24 cellular contexts compared by ENCODE assay signal in the genomic region with DNA sequence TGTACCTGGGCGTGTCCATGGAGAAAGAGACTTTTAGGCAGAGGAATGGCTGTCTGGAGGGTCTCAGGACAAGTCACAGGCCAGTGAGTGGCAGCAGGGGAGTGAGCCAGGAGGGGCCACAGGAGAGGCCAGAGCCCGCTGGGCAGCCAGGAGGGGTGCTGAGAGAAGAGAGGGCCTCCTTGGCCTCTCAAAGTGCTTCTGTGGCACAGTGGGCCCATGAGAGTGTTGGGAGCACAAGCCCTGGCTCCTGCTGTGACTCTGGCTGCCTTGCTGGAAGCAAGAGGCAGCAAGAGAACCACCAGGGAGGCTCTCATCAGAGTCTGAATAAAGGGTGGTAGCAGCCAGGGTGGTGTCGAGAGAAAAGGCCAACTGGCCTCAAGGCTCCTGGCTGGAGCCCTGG.
DNase-seq lines count a peak whose midpoint lies in the region; ATAC-seq and TF ChIP-seq lines count a peak whose summit lies in the region.
"Had no signal": no experiment of that assay in that cellular context is flagged by ENCODE, and none has a peak within 500 bp of the region (broad histone marks: within the 10 kb centered on the region; RNA-seq: fewer than 3 reads in every experiment).

No MANE protein-coding gene starts in this region.

- no peak for TF ChIP-seq CTCF in activated CD8-positive, alpha-beta T cell treated with anti-CD3 and anti-CD28 coated beads for 36 hours (IDR thresholded peaks at IDR 0.05)
- TF ChIP-seq CTCF in CD4-positive, alpha-beta T cell (IDR thresholded peaks at IDR 0.05), result no peak
- TF ChIP-seq CTCF in RWPE1 (conservative IDR thresholded peaks at IDR 0.05; ENCODE audit: low read depth), result no peak
- TF ChIP-seq CTCF in MCF 10A (IDR thresholded peaks at IDR 0.05; ENCODE audit: unreplicated experiment), result no peak
- TF ChIP-seq CTCF in testis (IDR thresholded peaks at IDR 0.05), result no peak

- 84 to 90% methylated on average over 3 of the region's 3 CpGs for WGBS in testis, 2 donors

- H3K4me1 Mint-ChIP-seq in activated CD8-positive, alpha-beta T cell treated with anti-CD3 and anti-CD28 coated beads for 36 hours (ENCODE audit: low read depth), result peaks cover 65% of the 10 kb centered on the region
- H3K4me1 Mint-ChIP-seq in activated CD8-positive, alpha-beta T cell treated with anti-CD3 and anti-CD28 coated beads, Interleukin-2, amount 10 ng/mL, durations not matched to agents 7 days and 5 days (ENCODE audit: low read depth), result peaks cover 33% of the 10 kb centered on the region
- peaks cover 83% of the 10 kb centered on the region for H3K4me1 Mint-ChIP-seq in CD4-positive, alpha-beta T cell (ENCODE audit: low read depth)
- no peaks in the 10 kb centered on the region for H3K4me1 Mint-ChIP-seq in MCF 10A (ENCODE audit: insufficient read depth, unreplicated experiment)
- H3K4me1 Mint-ChIP-seq: CD14-positive monocyte had no signal

- peaks cover 14% of the 10 kb centered on the region for H3K36me3 Mint-ChIP-seq in activated CD8-positive, alpha-beta T cell treated with anti-CD3 and anti-CD28 coated beads for 36 hours (ENCODE audit: low read depth)
- H3K36me3 Mint-ChIP-seq in activated CD8-positive, alpha-beta T cell treated with anti-CD3 and anti-CD28 coated beads, Interleukin-2, amount 10 ng/mL, durations not matched to agents 7 days and 5 days (ENCODE audit: low read depth), result peaks cover 14% of the 10 kb centered on the region
- H3K36me3 Mint-ChIP-seq in CD4-positive, alpha-beta T cell (ENCODE audit: low read depth), result peaks cover 54% of the 10 kb centered on the region
- peaks cover 29% of the 10 kb centered on the region for H3K36me3 Mint-ChIP-seq in MCF 10A (ENCODE audit: insufficient read depth, unreplicated experiment)

- H3K27ac Mint-ChIP-seq in activated CD8-positive, alpha-beta T cell treated with anti-CD3 and anti-CD28 coated beads for 36 hours, result peak overlapping the region; percentile 45
- H3K27ac Mint-ChIP-seq in activated CD8-positive, alpha-beta T cell treated with anti-CD3 and anti-CD28 coated beads, Interleukin-2, amount 10 ng/mL, durations not matched to agents 7 days and 5 days, result no peak overlapping the region
- H3K27ac Mint-ChIP-seq in CD4-positive, alpha-beta T cell, result peak overlapping the region; percentile 73
- H3K27ac Mint-ChIP-seq in MCF 10A (ENCODE audit: low read depth, unreplicated experiment), result no peak overlapping the region
- H3K27ac Mint-ChIP-seq: nephron had no signal

- no peak overlapping the region for H3K4me3 Mint-ChIP-seq in activated CD8-positive, alpha-beta T cell treated with anti-CD3 and anti-CD28 coated beads for 36 hours
- H3K4me3 Mint-ChIP-seq in activated CD8-positive, alpha-beta T cell treated with anti-CD3 and anti-CD28 coated beads, Interleukin-2, amount 10 ng/mL, durations not matched to agents 7 days and 5 days, result no peak overlapping the region
- H3K4me3 Mint-ChIP-seq in CD4-positive, alpha-beta T cell, result no peak overlapping the region
- H3K4me3 Mint-ChIP-seq in MCF 10A (ENCODE audit: unreplicated experiment), result no peak overlapping the region
- H3K4me3 Mint-ChIP-seq: CD14-positive monocyte, nephron had no signal

- POLR2A ChIA-PET in activated CD8-positive, alpha-beta T cell treated with anti-CD3 and anti-CD28 coated beads for 36 hours (lab: Charles Lee), result no interaction called here
- POLR2A ChIA-PET in activated CD8-positive, alpha-beta T cell treated with anti-CD3 and anti-CD28 coated beads, Interleukin-2, amount 10 ng/mL, durations not matched to agents 7 days and 5 days (lab: Charles Lee), result interaction anchor here (0.7 kb wide), 1 partner anchor 130 kb away, joined by 4 read pairs; no protein-coding TSS in a partner anchor
- POLR2A ChIA-PET in CD4-positive, alpha-beta T cell (lab: Charles Lee), result no interaction called here
- POLR2A ChIA-PET in RWPE1 (lab: Yijun Ruan, JAX; ENCODE audit: low non-redundant PET) (no interaction called here), MCF 10A (lab: Yijun Ruan, JAX) (no interaction called here)

- H3K9me3 Mint-ChIP-seq in activated CD8-positive, alpha-beta T cell treated with anti-CD3 and anti-CD28 coated beads for 36 hours, result no peaks in the 10 kb centered on the region
- no peaks in the 10 kb centered on the region for H3K9me3 Mint-ChIP-seq in activated CD8-positive, alpha-beta T cell treated with anti-CD3 and anti-CD28 coated beads, Interleukin-2, amount 10 ng/mL, durations not matched to agents 7 days and 5 days (ENCODE audit: insufficient read depth)
- no peaks in the 10 kb centered on the region for H3K9me3 Mint-ChIP-seq in CD4-positive, alpha-beta T cell
- H3K9me3 Mint-ChIP-seq in MCF 10A (ENCODE audit: unreplicated experiment), result no peaks in the 10 kb centered on the region
- H3K9me3 Mint-ChIP-seq: CD14-positive monocyte, nephron had no signal

- no peak for ATAC-seq in activated CD8-positive, alpha-beta T cell treated with anti-CD3 and anti-CD28 coated beads for 36 hours
- ATAC-seq in activated CD8-positive, alpha-beta T cell treated with anti-CD3 and anti-CD28 coated beads, Interleukin-2, amount 10 ng/mL, durations not matched to agents 7 days and 5 days, result no peak
- ATAC-seq in CD4-positive, alpha-beta T cell (ENCODE audit: poor library complexity), result no peak
- no peak for ATAC-seq in GM19035 (IDR thresholded peaks at IDR 0.05; ENCODE audit: unreplicated experiment)
- ATAC-seq: HCT116, HepG2 had no signal

- no TSS peak for BruUV-seq in MCF 10A (replicated peaks; lab: Mats Ljungman, UMichigan)

- CTCF ChIA-PET in activated CD8-positive, alpha-beta T cell treated with anti-CD3 and anti-CD28 coated beads for 36 hours (lab: Charles Lee), result no interaction called here
- CTCF ChIA-PET in activated CD8-positive, alpha-beta T cell treated with anti-CD3 and anti-CD28 coated beads, Interleukin-2, amount 10 ng/mL, durations not matched to agents 7 days and 5 days (lab: Charles Lee), result no interaction called here
- CTCF ChIA-PET in CD4-positive, alpha-beta T cell (lab: Charles Lee), result no interaction called here
- CTCF ChIA-PET in RWPE1 (lab: Yijun Ruan, JAX), result interaction anchor here (0.6 kb wide), 1 partner anchor 52 kb away, joined by 6 read pairs; no protein-coding TSS in a partner anchor
- CTCF ChIA-PET in MCF 10A (lab: Yijun Ruan, JAX), result no interaction called here

- no peak overlapping the region for H3K27ac ChIP-seq in CD4-positive, alpha-beta T cell (ENCODE audit: low read depth, low read length)
- H3K27ac ChIP-seq in RWPE1 (peak overlapping the region; percentile 5; the same call in 1 of the 2 replicates), testis (no peak overlapping the region)
- H3K27ac ChIP-seq: adrenal gland, dorsolateral prefrontal cortex, prostate gland had no signal

- intact Hi-C loops in activated CD8-positive, alpha-beta T cell treated with anti-CD3 and anti-CD28 coated beads for 36 hours (cut with micrococcal nuclease), result no loop called here
- intact Hi-C loops in CD4-positive, alpha-beta T cell (cut with DNase I, micrococcal nuclease), result no loop called here
- intact Hi-C loops in MCF 10A (cut with micrococcal nuclease) (no loop called here), testis (cut with DNase I; ENCODE audit: low total_unique reads) (no loop called here)

- TF ChIP-seq POLR2A in testis (IDR thresholded peaks at IDR 0.05), result no peak

- H3K9me3 ChIP-seq in CD4-positive, alpha-beta T cell (ENCODE audit: control insufficient read depth, low read length), result no peaks in the 10 kb centered on the region
- no peaks in the 10 kb centered on the region for H3K9me3 ChIP-seq in testis
- H3K9me3 ChIP-seq: adrenal gland, prostate gland had no signal

- no peak overlapping the region for H3K4me3 ChIP-seq in testis
- H3K4me3 ChIP-seq: adrenal gland, dorsolateral prefrontal cortex, prostate gland had no signal

- H3K27me3 Mint-ChIP-seq in activated CD8-positive, alpha-beta T cell treated with anti-CD3 and anti-CD28 coated beads for 36 hours, result no peaks in the 10 kb centered on the region
- H3K27me3 Mint-ChIP-seq in activated CD8-positive, alpha-beta T cell treated with anti-CD3 and anti-CD28 coated beads, Interleukin-2, amount 10 ng/mL, durations not matched to agents 7 days and 5 days (ENCODE audit: low read depth), result no peaks in the 10 kb centered on the region
- H3K27me3 Mint-ChIP-seq in CD4-positive, alpha-beta T cell, result no peaks in the 10 kb centered on the region
- no peaks in the 10 kb centered on the region for H3K27me3 Mint-ChIP-seq in MCF 10A (ENCODE audit: insufficient read depth, unreplicated experiment)

- H3K27me3 ChIP-seq in CD4-positive, alpha-beta T cell (ENCODE audit: control insufficient read depth, insufficient read depth, low read length), result no peaks in the 10 kb centered on the region
- H3K27me3 ChIP-seq in testis, result no peaks in the 10 kb centered on the region
- H3K27me3 ChIP-seq: adrenal gland, dorsolateral prefrontal cortex had no signal

- no peak for DNase-seq in activated CD8-positive, alpha-beta T cell treated with anti-CD3 and anti-CD28 coated beads for 36 hours
- no peak for DNase-seq in activated CD8-positive, alpha-beta T cell treated with anti-CD3 and anti-CD28 coated beads, Interleukin-2, amount 10 ng/mL, durations not matched to agents 7 days and 5 days
- DNase-seq in CD4-positive, alpha-beta T cell, result no peak
- DNase-seq in RWPE1 (ENCODE audit: low spot score), result no peak
- peak; percentile 38 for DNase-seq in islet precursor cell
- no peak for DNase-seq in MCF 10A (ENCODE audit: unreplicated experiment)
- DNase-seq in testis, result no peak
- DNase-seq: foreskin melanocyte; hypothalamus; kidney; mesendoderm; NCI-H1436; NCI-H2171 treated with DMSO at 0.1 percent for 48 hours; NCI-H69; Right ventricle myocardium superior; stimulated activated CD4-positive, alpha-beta T cell treated with anti-CD3 and anti-CD28 coated beads, Interleukin-2, amount 100 ng/mL, for 48 hours had no signal

- H3K4me1 ChIP-seq in testis, result no peaks in the 10 kb centered on the region
- H3K4me1 ChIP-seq: adrenal gland, prostate gland had no signal

- H3K36me3 ChIP-seq in testis (ENCODE audit: low read depth, missing control alignments), result no peaks in the 10 kb centered on the region
- H3K36me3 ChIP-seq: adrenal gland, prostate gland had no signal

Comparison
In these comparisons a context has a peak if more than half of its experiments do, and no peak if none do; other contexts are left out.
1. H3K27ac Mint-ChIP-seq: peak in activated CD8-positive, alpha-beta T cell treated with anti-CD3 and anti-CD28 coated beads for 36 hours (single experiment) and CD4-positive, alpha-beta T cell (single experiment); none in activated CD8-positive, alpha-beta T cell treated with anti-CD3 and anti-CD28 coated beads, Interleukin-2, amount 10 ng/mL, durations not matched to agents 7 days and 5 days (single experiment) and MCF 10A (single experiment).